In genomic region chr17:75535871-75536270, GRCh38 we compare ENCODE assay signal across 20 cellular contexts. TPM values are rescaled to one million over a fixed set of nuclear protein-coding genes. Genes with fewer than 3 reads are reported as not detected.
DNase-seq lines count a peak whose midpoint lies in the region; ATAC-seq and TF ChIP-seq lines count a peak whose summit lies in the region.
"Had no signal": no experiment of that assay in that cellular context is flagged by ENCODE, and none has a peak within 500 bp of the region (broad histone marks: within the 10 kb centered on the region; RNA-seq: fewer than 3 reads in every experiment).

No MANE protein-coding gene starts in this region.

- peaks cover 77% of the 10 kb centered on the region for H3K79me2 ChIP-seq in hepatocyte

- CTCF ChIA-PET in activated CD4-positive, alpha-beta T cell treated with anti-CD3 and anti-CD28 coated beads, Interleukin-2, amount 10 ng/mL, durations not matched to agents 7 days and 5 days (lab: Charles Lee): interaction anchor here (1.3 to 1.8 kb wide), 6 partner anchors 8 to 265 kb away, joined by 3 to 4 read pairs (median 4); partner anchors contain the start of genes LLGL2 and MIF4GD
- CTCF ChIA-PET in activated CD4-positive, alpha-beta memory T cell treated with anti-CD3 and anti-CD28 coated beads for 36 hours (lab: Charles Lee): interaction anchor here (0.5 to 3.5 kb wide), 4 partner anchors 10 to 575 kb away, joined by 3 to 11 read pairs (median 5); partner anchors contain the start of genes LLGL2 and TSEN54

- no peak for TF ChIP-seq POLR2A in testis (IDR thresholded peaks at IDR 0.05)

- intact Hi-C loops in activated CD4-positive, alpha-beta memory T cell treated with anti-CD3 and anti-CD28 coated beads for 36 hours (cut with micrococcal nuclease): no loop called here
- intact Hi-C loops in testis (cut with DNase I; ENCODE audit: low total_unique reads): no loop called here

- no peak overlapping the region for H3K4me3 Mint-ChIP-seq in activated CD4-positive, alpha-beta T cell treated with anti-CD3 and anti-CD28 coated beads, Interleukin-2, amount 10 ng/mL, durations not matched to agents 7 days and 5 days
- H3K4me3 Mint-ChIP-seq in activated CD4-positive, alpha-beta memory T cell treated with anti-CD3 and anti-CD28 coated beads for 36 hours: no peak overlapping the region
- H3K4me3 Mint-ChIP-seq in stimulated activated naive B cell treated with anti-CD40 and anti-IgM and Interleukin-4, amounts not matched to agents 10 μg/mL and 1 μg/mL and 100 μg/mL, for 72 hours: no peak overlapping the region

- no peaks in the 10 kb centered on the region for H3K27me3 Mint-ChIP-seq in activated CD4-positive, alpha-beta T cell treated with anti-CD3 and anti-CD28 coated beads, Interleukin-2, amount 10 ng/mL, durations not matched to agents 7 days and 5 days
- H3K27me3 Mint-ChIP-seq in activated CD4-positive, alpha-beta memory T cell treated with anti-CD3 and anti-CD28 coated beads for 36 hours: no peaks in the 10 kb centered on the region
- H3K27me3 Mint-ChIP-seq in stimulated activated naive B cell treated with anti-CD40 and anti-IgM and Interleukin-4, amounts not matched to agents 10 μg/mL and 1 μg/mL and 100 μg/mL, for 72 hours: no peaks in the 10 kb centered on the region

- POLR2A ChIA-PET in activated CD4-positive, alpha-beta T cell treated with anti-CD3 and anti-CD28 coated beads, Interleukin-2, amount 10 ng/mL, durations not matched to agents 7 days and 5 days (lab: Charles Lee): interaction anchor here (0.7 kb wide), 1 partner anchor 202 kb away, joined by 4 read pairs; no protein-coding TSS in a partner anchor
- POLR2A ChIA-PET in activated CD4-positive, alpha-beta memory T cell treated with anti-CD3 and anti-CD28 coated beads for 36 hours (lab: Charles Lee): interaction anchor here (1.6 to 1.8 kb wide), 2 partner anchors 11 to 19 kb away, joined by 5 to 6 read pairs; partner anchors contain the start of genes LLGL2 and TSEN54

- ATAC-seq in stimulated activated naive B cell treated with anti-CD40 and anti-IgM and Interleukin-4, amounts not matched to agents 10 μg/mL and 1 μg/mL and 100 μg/mL, for 72 hours (replicated peaks): no peak
- ATAC-seq in HG03354 (IDR thresholded peaks at IDR 0.05; ENCODE audit: poor library complexity, severe bottlenecking, unreplicated experiment): no peak
- ATAC-seq: A549 had no signal

- H3K9me3 ChIP-seq in hepatocyte (ENCODE audit: low read depth): no peaks in the 10 kb centered on the region
- H3K9me3 ChIP-seq in testis: no peaks in the 10 kb centered on the region
- H3K9me3 ChIP-seq: A549, esophagus squamous epithelium, thoracic aorta had no signal

- DNase-seq in activated CD4-positive, alpha-beta T cell treated with anti-CD3 and anti-CD28 coated beads, Interleukin-2, amount 10 ng/mL, durations not matched to agents 7 days and 5 days: no peak
- no peak for DNase-seq in activated CD4-positive, alpha-beta T cell treated with anti-CD3 and anti-CD28 coated beads for 48 hours
- DNase-seq in activated CD4-positive, alpha-beta memory T cell treated with anti-CD3 and anti-CD28 coated beads for 36 hours: no peak
- DNase-seq in hepatocyte (ENCODE audit: low spot score) (no peak), testis (no peak), NCI-H510A (lab: John Stamatoyannopoulos, UW) (no peak)
- DNase-seq in stimulated activated naive B cell treated with anti-CD40 and anti-IgM and Interleukin-4, amounts not matched to agents 10 μg/mL and 1 μg/mL and 100 μg/mL, for 72 hours: no peak
- DNase-seq: activated T-cell treated with anti-CD3 and anti-CD28 coated beads, Interleukin-2, amount 50 U/mL, for 4 hours; amniotic stem cell; esophagus squamous epithelium; Kasumi-1; NCI-H1105; NCI-H2107; NCI-H524; SIG-M5 had no signal

- no peaks in the 10 kb centered on the region for H3K9me2 ChIP-seq in hepatocyte (replicated peaks; ENCODE audit: insufficient read depth)

- no peaks in the 10 kb centered on the region for H3K9me3 Mint-ChIP-seq in activated CD4-positive, alpha-beta T cell treated with anti-CD3 and anti-CD28 coated beads, Interleukin-2, amount 10 ng/mL, durations not matched to agents 7 days and 5 days
- H3K9me3 Mint-ChIP-seq in activated CD4-positive, alpha-beta memory T cell treated with anti-CD3 and anti-CD28 coated beads for 36 hours: no peaks in the 10 kb centered on the region
- H3K9me3 Mint-ChIP-seq in stimulated activated naive B cell treated with anti-CD40 and anti-IgM and Interleukin-4, amounts not matched to agents 10 μg/mL and 1 μg/mL and 100 μg/mL, for 72 hours: no peaks in the 10 kb centered on the region
- H3K9me3 Mint-ChIP-seq: activated T-cell treated with anti-CD3 and anti-CD28 coated beads, Interleukin-2, amount 50 U/mL, for 4 hours had no signal

- H3K36me3 Mint-ChIP-seq in activated CD4-positive, alpha-beta T cell treated with anti-CD3 and anti-CD28 coated beads, Interleukin-2, amount 10 ng/mL, durations not matched to agents 7 days and 5 days (ENCODE audit: low read depth): peaks cover 6% of the 10 kb centered on the region
- H3K36me3 Mint-ChIP-seq in activated CD4-positive, alpha-beta memory T cell treated with anti-CD3 and anti-CD28 coated beads for 36 hours: no peaks in the 10 kb centered on the region
- no peaks in the 10 kb centered on the region for H3K36me3 Mint-ChIP-seq in stimulated activated naive B cell treated with anti-CD40 and anti-IgM and Interleukin-4, amounts not matched to agents 10 μg/mL and 1 μg/mL and 100 μg/mL, for 72 hours

- no peaks in the 10 kb centered on the region for H3K36me3 ChIP-seq in hepatocyte (replicated peaks; ENCODE audit: insufficient read depth, low read depth)
- no peaks in the 10 kb centered on the region for H3K36me3 ChIP-seq in testis (ENCODE audit: low read depth, missing control alignments)
- H3K36me3 ChIP-seq: thoracic aorta had no signal

- H3K4me2 ChIP-seq in hepatocyte: peak overlapping the region; percentile 19
- H3K4me2 ChIP-seq: A549 had no signal

- H3K27ac ChIP-seq in hepatocyte: peak overlapping the region; percentile 81
- no peak overlapping the region for H3K27ac ChIP-seq in testis
- H3K27ac ChIP-seq: A549, C4-2B, esophagus squamous epithelium, parathyroid adenoma, thoracic aorta had no signal

- TF ChIP-seq CTCF in hepatocyte (IDR thresholded peaks at IDR 0.05; ENCODE audit: poor library complexity) (no peak), testis (IDR thresholded peaks at IDR 0.05) (no peak)

- H3K4me1 ChIP-seq in hepatocyte (ENCODE audit: insufficient read depth) (peaks cover 45% of the 10 kb centered on the region), testis (peaks cover 6% of the 10 kb centered on the region)

- H4K20me1 ChIP-seq in hepatocyte (ENCODE audit: insufficient read depth, poor library complexity, severe bottlenecking): peaks cover 3% of the 10 kb centered on the region

- WGBS in hepatocyte (ENCODE audit: low lambda C conversion rate, missing lambda C conversion rate): 91% methylated on average over 7 of the region's 8 CpGs
- 92 to 97% methylated on average over 8 of the region's 8 CpGs for WGBS in testis, 2 donors

- H3K4me1 Mint-ChIP-seq in activated CD4-positive, alpha-beta T cell treated with anti-CD3 and anti-CD28 coated beads, Interleukin-2, amount 10 ng/mL, durations not matched to agents 7 days and 5 days: peaks cover 31% of the 10 kb centered on the region
- H3K4me1 Mint-ChIP-seq in activated CD4-positive, alpha-beta memory T cell treated with anti-CD3 and anti-CD28 coated beads for 36 hours (ENCODE audit: low read depth): peaks cover 24% of the 10 kb centered on the region
- peaks cover 8 to 15% of the 10 kb centered on the region in 2 donors for H3K4me1 Mint-ChIP-seq in stimulated activated naive B cell treated with anti-CD40 and anti-IgM and Interleukin-4, amounts not matched to agents 10 μg/mL and 1 μg/mL and 100 μg/mL, for 72 hours

- H3K27me3 ChIP-seq in hepatocyte (no peaks in the 10 kb centered on the region), testis (no peaks in the 10 kb centered on the region)
- H3K27me3 ChIP-seq: esophagus squamous epithelium had no signal

- no peak overlapping the region for H2AFZ ChIP-seq in hepatocyte
- H2AFZ ChIP-seq: parathyroid adenoma had no signal

- H3K27ac Mint-ChIP-seq in activated CD4-positive, alpha-beta T cell treated with anti-CD3 and anti-CD28 coated beads, Interleukin-2, amount 10 ng/mL, durations not matched to agents 7 days and 5 days: peak overlapping the region; percentile 91
- H3K27ac Mint-ChIP-seq in activated CD4-positive, alpha-beta memory T cell treated with anti-CD3 and anti-CD28 coated beads for 36 hours: peak overlapping the region; percentile 66
- H3K27ac Mint-ChIP-seq in stimulated activated naive B cell treated with anti-CD40 and anti-IgM and Interleukin-4, amounts not matched to agents 10 μg/mL and 1 μg/mL and 100 μg/mL, for 72 hours: peak overlapping the region; percentile 26

- no peak overlapping the region for H3K4me3 ChIP-seq in hepatocyte
- H3K4me3 ChIP-seq in testis: no peak overlapping the region
- H3K4me3 ChIP-seq: A549, esophagus squamous epithelium, thoracic aorta had no signal

RNA-seq across cellular contexts. Expression of gene LLGL2, which starts 10.4 kb away (rescaled TPM):
- total RNA-seq in activated CD4-positive, alpha-beta T cell treated with anti-CD3 and anti-CD28 coated beads, Interleukin-2, amount 10 ng/mL, durations not matched to agents 7 days and 5 days: 10 to 100 TPM; 17.8 to 24.2 TPM
- total RNA-seq in activated CD4-positive, alpha-beta memory T cell treated with anti-CD3 and anti-CD28 coated beads for 36 hours: 10 to 100 TPM; 15.6 to 17.1 TPM
- 60.9 and 81.8 TPM in 2 replicates for total RNA-seq in hepatocyte
- 154 and 194 TPM in 2 replicates for polyA plus RNA-seq in hepatocyte
- total RNA-seq in testis: 10 to 100 TPM; 20.6 to 34.3 TPM
- polyA plus RNA-seq in testis (ENCODE audit: insufficient read depth, low read depth, low replicate concordance): 22.9 TPM

RNA-seq across cellular contexts. Expression of gene TSEN54, which starts 19.5 kb away (rescaled TPM):
- total RNA-seq in activated CD4-positive, alpha-beta T cell treated with anti-CD3 and anti-CD28 coated beads, Interleukin-2, amount 10 ng/mL, durations not matched to agents 7 days and 5 days: 10 to 100 TPM; 48.8 to 59.2 TPM
- 10 to 100 TPM; 34.9 to 39.7 TPM for total RNA-seq in activated CD4-positive, alpha-beta memory T cell treated with anti-CD3 and anti-CD28 coated beads for 36 hours
- total RNA-seq in hepatocyte (30.4 and 42.5 TPM in 2 replicates), testis (10 to 100 TPM; 45.7 to 46.6 TPM)
- polyA plus RNA-seq in hepatocyte (46.3 and 52.3 TPM in 2 replicates), testis (ENCODE audit: insufficient read depth, low read depth, low replicate concordance) (28.3 TPM)

RNA-seq across cellular contexts. Expression of gene CASKIN2, which starts 20.5 kb away (rescaled TPM):
- 1 to 10 TPM in 1 of 2 experiments, under 1 TPM in 1; 0.47 to 1.1 TPM for total RNA-seq in activated CD4-positive, alpha-beta T cell treated with anti-CD3 and anti-CD28 coated beads, Interleukin-2, amount 10 ng/mL, durations not matched to agents 7 days and 5 days
- total RNA-seq in activated CD4-positive, alpha-beta memory T cell treated with anti-CD3 and anti-CD28 coated beads for 36 hours: 1 to 10 TPM; 4.7 to 5.3 TPM
- total RNA-seq in hepatocyte (5.3 and 9.8 TPM in 2 replicates), testis (10 to 100 TPM; 15.6 to 22.6 TPM)
- polyA plus RNA-seq in hepatocyte (14.5 and 16.2 TPM in 2 replicates), testis (ENCODE audit: insufficient read depth, low read depth, low replicate concordance) (16.9 TPM)

RNA-seq across cellular contexts. Expression of gene MYO15B, which starts 51.7 kb away (rescaled TPM):
- total RNA-seq in activated CD4-positive, alpha-beta T cell treated with anti-CD3 and anti-CD28 coated beads, Interleukin-2, amount 10 ng/mL, durations not matched to agents 7 days and 5 days: 10 to 100 TPM; 11.0 to 13.4 TPM
- 10 to 100 TPM; 16.8 to 20.5 TPM for total RNA-seq in activated CD4-positive, alpha-beta memory T cell treated with anti-CD3 and anti-CD28 coated beads for 36 hours
- total RNA-seq in hepatocyte: 99.8 and 153 TPM in 2 replicates
- 124 and 132 TPM in 2 replicates for polyA plus RNA-seq in hepatocyte
- 100 to 1,000 TPM; 139 to 142 TPM for total RNA-seq in testis
- 70.4 TPM for polyA plus RNA-seq in testis (ENCODE audit: insufficient read depth, low read depth, low replicate concordance)

Comparison
In these comparisons a context has a peak if more than half of its experiments do, and no peak if none do; other contexts are left out.
1. H3K27ac Mint-ChIP-seq: peak in every context shown above with its lines; median percentile 91 in activated CD4-positive, alpha-beta T cell treated with anti-CD3 and anti-CD28 coated beads, Interleukin-2, amount 10 ng/mL, durations not matched to agents 7 days and 5 days; 66 in activated CD4-positive, alpha-beta memory T cell treated with anti-CD3 and anti-CD28 coated beads for 36 hours; 26 in stimulated activated naive B cell treated with anti-CD40 and anti-IgM and Interleukin-4, amounts not matched to agents 10 μg/mL and 1 μg/mL and 100 μg/mL, for 72 hours.